In the genomic region with DNA sequence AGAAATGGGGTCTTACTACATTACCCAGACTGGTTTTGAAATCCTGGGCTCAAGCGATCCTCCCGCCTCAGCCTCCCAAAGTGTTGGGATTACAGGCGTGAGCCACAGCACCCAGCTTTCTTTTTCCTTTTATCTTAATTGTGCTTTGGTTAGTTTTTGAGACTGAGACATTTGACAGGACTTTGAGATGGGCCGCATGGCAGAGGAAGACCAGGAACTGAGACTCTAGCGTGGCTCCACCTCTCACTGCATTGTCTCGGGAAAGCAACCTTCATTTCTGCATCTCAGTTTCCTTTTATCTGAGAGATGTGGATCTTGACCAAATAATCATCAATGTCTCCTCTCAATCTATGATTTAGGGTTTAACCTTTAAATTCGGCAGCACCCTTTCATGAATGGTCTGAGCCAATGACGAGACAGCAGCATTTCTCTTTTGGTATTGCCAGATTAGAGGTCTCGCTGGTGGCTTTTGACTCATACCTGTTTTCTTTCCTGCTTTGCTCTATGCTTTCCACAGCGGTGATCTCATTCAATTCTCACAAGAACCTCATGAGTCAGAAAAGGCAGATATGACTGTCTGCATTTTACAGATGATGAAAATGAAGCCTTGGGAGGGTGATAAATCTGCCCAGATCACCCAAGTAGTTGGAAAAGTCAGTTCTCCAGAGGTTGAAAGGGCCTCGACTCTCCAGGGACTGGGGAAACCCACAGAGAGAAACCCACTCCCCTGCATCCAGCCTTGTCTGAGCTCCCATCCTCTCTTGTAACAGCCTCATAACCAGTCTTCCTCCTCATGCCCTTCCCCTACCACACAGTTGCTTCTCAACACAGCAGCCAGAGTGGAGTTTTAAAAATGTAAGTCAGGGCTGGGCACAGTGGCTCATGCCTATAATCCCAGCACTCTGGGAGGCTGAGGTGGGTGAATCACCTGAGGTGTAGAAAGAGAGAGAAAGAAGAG, we compare ENCODE assay signal across 8 cellular contexts.
DNase-seq lines count a peak whose midpoint lies in the region; ATAC-seq and TF ChIP-seq lines count a peak whose summit lies in the region.

No MANE protein-coding gene starts in this region.

- peak; percentile 83 for ATAC-seq in GM18502 (IDR thresholded peaks at IDR 0.05; ENCODE audit: poor library complexity, unreplicated experiment)
- peak; percentile 67 for ATAC-seq in HG02678 (IDR thresholded peaks at IDR 0.05; ENCODE audit: unreplicated experiment)

- H3K4me2 ChIP-seq in Karpas-422 (ENCODE audit: low read depth, low read length, poor library complexity, severe bottlenecking) = no peak overlapping the region

- H3K27ac Mint-ChIP-seq in T-helper 1 cell treated with Interleukin-12 subunit alpha and Interleukin-12 subunit beta and Interleukin-4 antibody, amounts not matched to agents 30 μg/mL and 1 μg/mL, for 36 hours = peak overlapping the region; percentile 97

- peaks cover 23% of the 10 kb centered on the region for H3K4me1 Mint-ChIP-seq in T-helper 1 cell treated with Interleukin-12 subunit alpha and Interleukin-12 subunit beta and Interleukin-4 antibody, amounts not matched to agents 30 μg/mL and 1 μg/mL, for 36 hours (ENCODE audit: low read depth)

- H4K20me1 ChIP-seq in Karpas-422 (ENCODE audit: insufficient read depth, low read depth, low read length) = no peaks in the 10 kb centered on the region

- H3K27me3 Mint-ChIP-seq in T-helper 1 cell treated with Interleukin-12 subunit alpha and Interleukin-12 subunit beta and Interleukin-4 antibody, amounts not matched to agents 30 μg/mL and 1 μg/mL, for 36 hours (ENCODE audit: low read depth) = peaks cover 16% of the 10 kb centered on the region

- H3K79me2 ChIP-seq in Karpas-422 (ENCODE audit: low read length) = no peaks in the 10 kb centered on the region

- DNase-seq in epithelial cell of prostate (ENCODE audit: low read depth, low spot score) (peak; percentile 89), SKM-1 (lab: John Stamatoyannopoulos, UW; ENCODE audit: unreplicated experiment) (no peak), Karpas-422 (no peak), erythroblast (lab: John Stamatoyannopoulos, UW) (no peak), NCI-H2081 (lab: John Stamatoyannopoulos, UW) (no peak)

- no peak for TF ChIP-seq POLR2A in erythroblast (IDR thresholded peaks at IDR 0.05; ENCODE audit: low read length)

- no peaks in the 10 kb centered on the region for H3K27me3 ChIP-seq in Karpas-422 (ENCODE audit: low read length)

- no peaks in the 10 kb centered on the region for H3K9me3 ChIP-seq in Karpas-422 (ENCODE audit: low read length)

- no peaks in the 10 kb centered on the region for H3K4me1 ChIP-seq in Karpas-422 (ENCODE audit: low read length)

- H3K9ac ChIP-seq in Karpas-422 (ENCODE audit: low read length) = no peak overlapping the region

- no peaks in the 10 kb centered on the region for H3K9me2 ChIP-seq in Karpas-422 (replicated peaks; ENCODE audit: insufficient read depth, low read length)

- H3K36me3 ChIP-seq in Karpas-422 (ENCODE audit: insufficient read depth, low read length) = no peaks in the 10 kb centered on the region

- peaks cover 2% of the 10 kb centered on the region for H3K36me3 Mint-ChIP-seq in T-helper 1 cell treated with Interleukin-12 subunit alpha and Interleukin-12 subunit beta and Interleukin-4 antibody, amounts not matched to agents 30 μg/mL and 1 μg/mL, for 36 hours (ENCODE audit: low read depth)

- no peaks in the 10 kb centered on the region for H3K9me3 Mint-ChIP-seq in T-helper 1 cell treated with Interleukin-12 subunit alpha and Interleukin-12 subunit beta and Interleukin-4 antibody, amounts not matched to agents 30 μg/mL and 1 μg/mL, for 36 hours

- H2AFZ ChIP-seq in Karpas-422 (ENCODE audit: low read length) = no peak overlapping the region

- H3K4me3 Mint-ChIP-seq in T-helper 1 cell treated with Interleukin-12 subunit alpha and Interleukin-12 subunit beta and Interleukin-4 antibody, amounts not matched to agents 30 μg/mL and 1 μg/mL, for 36 hours = peak overlapping the region; percentile 50

- H3K27ac ChIP-seq in epithelial cell of prostate = peak overlapping the region; percentile 74
- H3K27ac ChIP-seq in Karpas-422 (ENCODE audit: low read length) = no peak overlapping the region

- no peak overlapping the region for H3K4me3 ChIP-seq in Karpas-422 (ENCODE audit: low read length)
